Comparison of ENCODE assay signal across 23 cellular contexts in the genomic region with DNA sequence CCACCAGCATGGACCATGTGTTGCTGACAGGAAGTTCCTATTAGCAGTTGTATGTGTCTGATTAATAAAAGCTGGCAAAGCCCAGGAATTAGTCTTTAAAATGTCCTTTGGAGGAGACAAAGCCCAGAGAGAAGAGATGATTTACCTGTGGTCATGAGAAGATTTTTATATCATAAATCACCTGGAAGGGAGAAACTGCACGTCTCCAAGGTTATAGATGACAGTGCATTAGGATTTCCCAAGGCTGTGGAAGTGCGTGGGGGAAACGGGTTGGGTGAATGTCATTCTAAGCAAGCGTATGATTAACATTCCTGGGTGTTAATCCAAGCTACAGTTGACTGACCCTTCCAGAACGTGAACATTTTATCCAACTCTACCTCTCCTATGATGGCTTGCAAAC.
"Had no signal": no experiment of that assay in that cellular context is flagged by ENCODE, and none has a peak within 500 bp of the region (broad histone marks: within the 10 kb centered on the region; RNA-seq: fewer than 3 reads in every experiment).

No MANE protein-coding gene starts in this region.

- H3K4me1 ChIP-seq: esophagus squamous epithelium, gastrocnemius medialis, heart right ventricle, lower lobe of right lung had no signal

- ATAC-seq: esophagus mucosa, gastrocnemius medialis, heart right ventricle, left cardiac atrium, left lung, left ventricle myocardium superior, lower lobe of right lung had no signal

- H3K36me3 ChIP-seq: esophagus squamous epithelium, gastrocnemius medialis, heart right ventricle, left lung, lower lobe of right lung had no signal

- H3K27ac Mint-ChIP-seq: memory B cell had no signal

- DNase-seq: dermis blood vessel endothelial cell; dorsolateral prefrontal cortex; effector CD4-positive, alpha-beta T cell; effector memory CD4-positive, alpha-beta T cell; erythroblast; esophagus squamous epithelium; foreskin fibroblast; foreskin melanocyte; gastrocnemius medialis; glutamatergic neuron; head of caudate nucleus; heart right ventricle; hippocampal formation; left cardiac atrium; left lung; left ventricle myocardium superior; lower lobe of right lung; mesendoderm; midbrain had no signal

- H3K27ac ChIP-seq: coronary artery, dorsolateral prefrontal cortex, epithelial cell of prostate, esophagus squamous epithelium, gastrocnemius medialis, heart right ventricle, left lung, lower lobe of right lung had no signal

- H3K4me3 Mint-ChIP-seq: memory B cell had no signal

- H3K36me3 Mint-ChIP-seq: memory B cell had no signal

- H3K27me3 ChIP-seq: dorsolateral prefrontal cortex, esophagus squamous epithelium, gastrocnemius medialis, left lung had no signal

- H3K4me3 ChIP-seq: coronary artery, dorsolateral prefrontal cortex, esophagus squamous epithelium, gastrocnemius medialis, heart right ventricle, left lung, lower lobe of right lung had no signal
